Comparison of ENCODE assay signal across 6 cellular contexts in genomic region chr9:35748239-35748857, GRCh38. TPM values are rescaled to one million over a fixed set of nuclear protein-coding genes. Genes with fewer than 3 reads are reported as not detected.
DNase-seq lines count a peak whose midpoint lies in the region; ATAC-seq lines count a peak whose summit lies in the region.

No MANE protein-coding gene starts in this region.

- in situ Hi-C loops in KBM-7 (cut with MboI; ENCODE audit: low pct_unique_long_range_greater_than_20kb, low sequenced_read_pairs): no loop called here

- H3K9me3 ChIP-seq in ES-I3 (ENCODE audit: control insufficient read depth, insufficient read depth, low read length): no peaks in the 10 kb centered on the region
- H3K9me3 ChIP-seq in SJSA1 (replicated peaks): no peaks in the 10 kb centered on the region
- no peaks in the 10 kb centered on the region for H3K9me3 ChIP-seq in iPS DF 6.9 (ENCODE audit: control insufficient read depth, insufficient read depth, low read length)

- WGBS in iPS DF 6.9 (ENCODE audit: insufficient coverage, insufficient read length): no CpG with 5 or more reads among the region's 24 CpGs

- H3K27me3 ChIP-seq in SJSA1 (replicated peaks) (no peaks in the 10 kb centered on the region), iPS DF 6.9 (ENCODE audit: control insufficient read depth, insufficient read depth, low read length) (no peaks in the 10 kb centered on the region)

- DNase-seq in SJSA1 (ENCODE audit: low read depth in 1 of 2, low spot score in 2 of 2): no peak
- DNase-seq in iPS DF 6.9 (ENCODE audit: low read depth, low spot score): no peak
- DNase-seq in KBM-7: no peak

- ATAC-seq in HG03520 (IDR thresholded peaks at IDR 0.05; ENCODE audit: unreplicated experiment) (no peak), GM18519 (IDR thresholded peaks at IDR 0.05; ENCODE audit: low FRiP score, unreplicated experiment) (no peak)

- H3K4me3 ChIP-seq in SJSA1: peak overlapping the region; percentile 95
- H3K4me3 ChIP-seq in iPS DF 6.9 (ENCODE audit: low read length): peak overlapping the region; percentile 94

- peaks cover 7% of the 10 kb centered on the region for H3K36me3 ChIP-seq in ES-I3 (ENCODE audit: insufficient read depth, low read length)
- peaks cover 18% of the 10 kb centered on the region for H3K36me3 ChIP-seq in SJSA1
- peaks cover 17% of the 10 kb centered on the region for H3K36me3 ChIP-seq in iPS DF 6.9 (ENCODE audit: control insufficient read depth, insufficient read depth, low read length)

- H3K27ac ChIP-seq in SJSA1 (peak overlapping the region; percentile 83), iPS DF 6.9 (ENCODE audit: low read length) (no peak overlapping the region)

- H3K9ac ChIP-seq in ES-I3 (ENCODE audit: low read depth, low read length): peak overlapping the region; percentile 92

- H3K4me1 ChIP-seq in ES-I3 (ENCODE audit: insufficient read depth, low read length) (peaks cover 19% of the 10 kb centered on the region; the same call in 1 of the 2 replicates), SJSA1 (replicated peaks) (peaks cover 21% of the 10 kb centered on the region), iPS DF 6.9 (ENCODE audit: control insufficient read depth, insufficient read depth, low read length) (no peaks in the 10 kb centered on the region; the same call in 1 of the 2 replicates)

RNA-seq across cellular contexts. Expression of gene GBA2, which starts 0.7 kb away (rescaled TPM):
- 15.5 and 16.0 TPM in 2 replicates for total RNA-seq in SJSA1 (2014; rRNA removed; shearing (Covaris generic))

RNA-seq across cellular contexts. Expression of gene RGP1, which starts 0.7 kb away (rescaled TPM):
- 5.2 and 7.4 TPM in 2 replicates for total RNA-seq in SJSA1 (2014; rRNA removed; shearing (Covaris generic))

RNA-seq across cellular contexts. Expression of gene MSMP, which starts 5.7 kb away (rescaled TPM):
- not detected in 2 replicates for total RNA-seq in SJSA1 (2014; rRNA removed; shearing (Covaris generic))

RNA-seq across cellular contexts. Expression of gene CREB3, which starts 15.9 kb away (rescaled TPM):
- total RNA-seq in SJSA1 (2014; rRNA removed; shearing (Covaris generic)): 39.2 and 86.7 TPM in 2 replicates

RNA-seq across cellular contexts. Expression of gene TLN1, which starts 16.4 kb away (rescaled TPM):
- total RNA-seq in SJSA1 (2014; rRNA removed; shearing (Covaris generic)): 137 and 213 TPM in 2 replicates
